Comparison of ENCODE assay signal across 7 cellular contexts in genomic region chr13:30466358-30466714, GRCh38. TPM values are rescaled to one million over a fixed set of nuclear protein-coding genes. Genes with fewer than 3 reads are reported as not detected.
DNase-seq lines count a peak whose midpoint lies in the region; ATAC-seq, FAIRE-seq and TF ChIP-seq lines count a peak whose summit lies in the region.

No MANE protein-coding gene starts in this region.

- H3K4me3 ChIP-seq in MG63 = peak overlapping the region; percentile 55
- H3K4me3 ChIP-seq in astrocyte of the spinal cord (ENCODE audit: low read depth, low read length) = peak overlapping the region; percentile 53

- H3K9me3 ChIP-seq in MG63 = no peaks in the 10 kb centered on the region

- peaks cover 39% of the 10 kb centered on the region for H3K4me1 Mint-ChIP-seq in nephron

- in situ Hi-C loops in astrocyte of the spinal cord (cut with HindIII; ENCODE audit: low sequenced_read_pairs) = no loop called here

- peaks cover 22% of the 10 kb centered on the region for H3K36me3 Mint-ChIP-seq in nephron (ENCODE audit: low read depth)

- H3K27me3 Mint-ChIP-seq in nephron (ENCODE audit: low read depth) = no peaks in the 10 kb centered on the region

- no peaks in the 10 kb centered on the region for H3K27me3 ChIP-seq in MG63

- no peaks in the 10 kb centered on the region for H3K9me3 Mint-ChIP-seq in nephron

- TF ChIP-seq CTCF in GM10266 (IDR thresholded peaks at IDR 0.05; ENCODE audit: control insufficient read depth, insufficient read depth, low read depth, missing control alignments) = no peak
- TF ChIP-seq CTCF in astrocyte of the spinal cord (IDR thresholded peaks at IDR 0.05; ENCODE audit: low read depth, low read length) = no peak
- TF ChIP-seq CTCF in nephron (IDR thresholded peaks at IDR 0.05; ENCODE audit: unreplicated experiment in 3 of 3) = no peak
- no peak for TF ChIP-seq CTCF in D721Med (IDR thresholded peaks at IDR 0.05; ENCODE audit: insufficient read depth, missing control alignments)

- peak overlapping the region; percentile 93 to 97 (median 95) for H3K4me3 Mint-ChIP-seq in nephron

- peaks cover 29% of the 10 kb centered on the region for H3K36me3 ChIP-seq in MG63

- FAIRE-seq in D721Med (lab: Jason Lieb, UNC) = no peak

- ATAC-seq in HG03175 (IDR thresholded peaks at IDR 0.05; ENCODE audit: unreplicated experiment) (no peak), GM19455 (IDR thresholded peaks at IDR 0.05; ENCODE audit: unreplicated experiment) (no peak)

- peak overlapping the region; percentile 97 to 100 (median 100) for H3K27ac Mint-ChIP-seq in nephron

- DNase-seq in GM10266 (ENCODE audit: extremely low spot score) (peak; percentile 35), MG63 (peak; percentile 23), astrocyte of the spinal cord (ENCODE audit: low read depth, low spot score) (peak; percentile 48), D721Med (ENCODE audit: insufficient read length, low spot score) (no peak)

RNA-seq across cellular contexts. Expression of gene HMGB1, which starts 0.6 kb away (rescaled TPM):
- 638 and 1,413 TPM in 2 replicates for total RNA-seq in MG63 (2014; rRNA removed; shearing (Covaris generic); ENCODE audit: low replicate concordance)

RNA-seq across cellular contexts. Expression of gene UBE2L5, which starts 44.0 kb away (rescaled TPM):
- not detected in 2 replicates for total RNA-seq in MG63 (2014; rRNA removed; shearing (Covaris generic); ENCODE audit: low replicate concordance)
